1 cellular context compared by ENCODE assay signal in genomic region chr7:153976745-153977144, GRCh38.
DNase-seq lines count a peak whose midpoint lies in the region; FAIRE-seq and TF ChIP-seq lines count a peak whose summit lies in the region.
"Not testable (repeated sequence)": the region's sequence is repeated elsewhere in the genome, so short reads cannot be mapped to it uniquely, and the experiment has no call there.

No MANE protein-coding gene starts in this region.

- H3K9me3 Mint-ChIP-seq in astrocyte (ENCODE audit: unreplicated experiment): not testable (repeated sequence)

- H3K4me3 ChIP-seq in astrocyte (ENCODE audit: insufficient read depth, low read depth, low read length): not testable (repeated sequence)

- H3K9ac ChIP-seq in astrocyte (ENCODE audit: low read length): not testable (repeated sequence)

- not testable (repeated sequence) for H2AFZ ChIP-seq in astrocyte (ENCODE audit: low read depth, low read length)

- not testable (repeated sequence) for TF ChIP-seq CTCF in astrocyte (IDR thresholded peaks at IDR 0.05; ENCODE audit: insufficient read depth, low read depth, low read length)

- not testable (repeated sequence) for FAIRE-seq in astrocyte (lab: Jason Lieb, UNC)

- H3K4me1 ChIP-seq in astrocyte (ENCODE audit: insufficient read depth, low read length): not testable (repeated sequence)

- not testable (repeated sequence) for H3K27me3 ChIP-seq in astrocyte (ENCODE audit: insufficient read depth, low read length)

- H3K4me2 ChIP-seq in astrocyte (ENCODE audit: low read length): not testable (repeated sequence)

- not testable (repeated sequence) for H3K36me3 Mint-ChIP-seq in astrocyte (ENCODE audit: low read depth, unreplicated experiment)

- H3K27me3 Mint-ChIP-seq in astrocyte (ENCODE audit: low read depth, unreplicated experiment): not testable (repeated sequence)

- not testable (repeated sequence) for H3K36me3 ChIP-seq in astrocyte (ENCODE audit: insufficient read depth, low read length)

- H3K79me2 ChIP-seq in astrocyte (ENCODE audit: insufficient read depth, low read length): not testable (repeated sequence)

- not testable (repeated sequence) for DNase-seq in astrocyte (ENCODE audit: low read depth)

- not testable (repeated sequence) for H3K27ac ChIP-seq in astrocyte (ENCODE audit: low read depth, low read length)

- H3K4me1 Mint-ChIP-seq in astrocyte (ENCODE audit: low read depth, unreplicated experiment): not testable (repeated sequence)

- H3K4me3 Mint-ChIP-seq in astrocyte (ENCODE audit: unreplicated experiment): not testable (repeated sequence)

- H3K9me3 ChIP-seq in astrocyte (ENCODE audit: insufficient read depth, low read depth, low read length): not testable (repeated sequence)

- not testable (repeated sequence) for H4K20me1 ChIP-seq in astrocyte (ENCODE audit: insufficient read depth, low read length)

- peak overlapping the region; percentile 22 for H3K27ac Mint-ChIP-seq in astrocyte (ENCODE audit: unreplicated experiment)
